ENCODE assay signal across 36 cellular contexts in genomic region chr12:117692512-117692911, GRCh38.
"Had no signal": no experiment of that assay in that cellular context is flagged by ENCODE, and none has a peak within 500 bp of the region (broad histone marks: within the 10 kb centered on the region; RNA-seq: fewer than 3 reads in every experiment).

No MANE protein-coding gene starts in this region.

- H3K4me2 ChIP-seq: KMS-11 had no signal

- DNase-seq: Karpas-422, Kasumi-1, KG1, MG63, MM.1S, MV-4-11, NCI-H1048, NCI-H1092, NCI-H1092 treated with DMSO at 0.1 percent for 48 hours, NCI-H1105, NCI-H1105 treated with DMSO at 0.1 percent for 48 hours, NCI-H1417, NCI-H1417 treated with DMSO at 0.1 percent for 48 hours, NCI-H1436, NCI-H1436 treated with DMSO at 0.1 percent for 48 hours, NCI-H146, NCI-H1694, NCI-H1694 treated with DMSO at 0.1 percent for 48 hours, NCI-H187, NCI-H187 treated with DMSO at 0.1 percent for 48 hours, NCI-H1930, NCI-H2029, NCI-H2029 treated with DMSO at 0.1 percent for 48 hours, NCI-H2081, NCI-H2081 treated with DMSO at 0.1 percent for 48 hours, NCI-H2107, NCI-H2171, NCI-H2171 treated with DMSO at 0.1 percent for 48 hours, NCI-H2227 treated with DMSO at 0.1 percent for 48 hours, NCI-H345, NCI-H446, NCI-H446 treated with DMSO at 0.1 percent for 48 hours, NCI-H510A, NCI-H510A treated with DMSO at 0.1 percent for 48 hours, NCI-H524 had no signal

- H3K36me3 ChIP-seq: MG63 had no signal

- H3K9me3 ChIP-seq: MG63 had no signal

- H3K27me3 ChIP-seq: MG63 had no signal

- H3K4me3 ChIP-seq: MG63 had no signal

- H3K9ac ChIP-seq: KMS-11 had no signal

- H3K27ac ChIP-seq: KMS-11 had no signal
